ENCODE assay signal across 14 cellular contexts in the genomic region with DNA sequence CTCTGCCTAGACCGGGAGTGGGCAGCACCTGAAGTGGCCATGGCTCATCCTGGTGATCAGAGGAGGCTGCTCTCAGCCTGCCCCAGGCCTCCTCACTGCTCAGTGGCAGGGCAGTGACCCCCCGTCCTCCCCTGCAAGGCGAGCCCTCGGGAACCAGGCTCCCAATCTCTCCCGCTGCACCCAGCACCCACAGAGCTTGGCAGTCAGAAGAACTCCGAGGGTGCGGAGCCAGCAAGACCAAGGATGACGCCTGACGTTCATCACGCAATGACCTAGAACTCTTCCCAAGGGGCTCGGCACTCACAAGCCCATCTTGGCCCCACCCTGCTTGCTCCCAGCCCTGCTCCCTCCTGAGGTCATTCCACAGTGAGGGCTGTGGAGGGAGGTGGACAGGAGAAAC.
DNase-seq lines count a peak whose midpoint lies in the region; ATAC-seq and TF ChIP-seq lines count a peak whose summit lies in the region.
"Had no signal": no experiment of that assay in that cellular context is flagged by ENCODE, and none has a peak within 500 bp of the region (broad histone marks: within the 10 kb centered on the region; RNA-seq: fewer than 3 reads in every experiment).

No MANE protein-coding gene starts in this region.

- peaks cover 0 to 6% (median 0%) of the 10 kb centered on the region in 3 donors for H3K27me3 Mint-ChIP-seq in CD14-positive monocyte (ENCODE audit: low read depth in 3 of 3)

- peaks cover 0 to 3% (median 0%) of the 10 kb centered on the region in 7 donors for H3K9me3 Mint-ChIP-seq in CD14-positive monocyte
- H3K9me3 Mint-ChIP-seq: CD8-positive, alpha-beta T cell; H9 had no signal

- H3K4me1 ChIP-seq in upper lobe of right lung, result no peaks in the 10 kb centered on the region
- H3K4me1 ChIP-seq: BLaER1 had no signal

- ATAC-seq in upper lobe of right lung (no peak), HG02973 (IDR thresholded peaks at IDR 0.05; ENCODE audit: unreplicated experiment) (no peak), GM18870 (IDR thresholded peaks at IDR 0.05; ENCODE audit: unreplicated experiment) (no peak)
- ATAC-seq: CD8-positive, alpha-beta T cell had no signal

- no peaks in the 10 kb centered on the region for H3K36me3 Mint-ChIP-seq in CD14-positive monocyte
- H3K36me3 Mint-ChIP-seq: CD8-positive, alpha-beta T cell had no signal

- peak; percentile 27 for DNase-seq in CD14-positive monocyte (ENCODE audit: low spot score)
- DNase-seq in coronary artery (ENCODE audit: low spot score), result no peak
- DNase-seq in posterior vena cava (ENCODE audit: low spot score), result peak; percentile 58
- peak; percentile 43 for DNase-seq in upper lobe of right lung
- DNase-seq in epidermal melanocyte (ENCODE audit: insufficient read length, low spot score), result no peak
- DNase-seq: 8988T; Calu3; CD8-positive, alpha-beta T cell; DMS79 treated with DMSO at 0.1 percent for 48 hours; GF-D8; H9 had no signal

- H3K27ac ChIP-seq in coronary artery, result no peak overlapping the region
- H3K27ac ChIP-seq in upper lobe of right lung, result no peak overlapping the region
- H3K27ac ChIP-seq: BLaER1 had no signal

- H3K4me3 ChIP-seq in coronary artery (peak overlapping the region; percentile 34), upper lobe of right lung (no peak overlapping the region)
- H3K4me3 ChIP-seq: BLaER1 had no signal

- H3K27me3 ChIP-seq in upper lobe of right lung, result peaks cover 9% of the 10 kb centered on the region
- H3K27me3 ChIP-seq: BLaER1 had no signal

- TF ChIP-seq CTCF in CD14-positive monocyte (IDR thresholded peaks at IDR 0.05), result no peak
- TF ChIP-seq CTCF in coronary artery (IDR thresholded peaks at IDR 0.05), result no peak
- no peak for TF ChIP-seq CTCF in upper lobe of right lung (IDR thresholded peaks at IDR 0.05)

- H3K9me3 ChIP-seq in upper lobe of right lung, result no peaks in the 10 kb centered on the region
- H3K9me3 ChIP-seq: BLaER1 had no signal

- no peaks in the 10 kb centered on the region for H3K36me3 ChIP-seq in upper lobe of right lung
- H3K36me3 ChIP-seq: BLaER1 had no signal

- no peak overlapping the region for H3K27ac Mint-ChIP-seq in CD14-positive monocyte
- H3K27ac Mint-ChIP-seq: CD8-positive, alpha-beta T cell; H9 had no signal

- no peaks in the 10 kb centered on the region for H3K4me1 Mint-ChIP-seq in CD14-positive monocyte

- no peak overlapping the region for H3K4me3 Mint-ChIP-seq in CD14-positive monocyte
- H3K4me3 Mint-ChIP-seq: CD8-positive, alpha-beta T cell; H9 had no signal

- intact Hi-C loops in CD14-positive monocyte (cut with micrococcal nuclease) (no loop called here), posterior vena cava (cut with DNase I) (no loop called here), upper lobe of right lung (cut with DNase I) (no loop called here)

Comparison
In these comparisons a context has a peak if more than half of its experiments do, and no peak if none do; other contexts are left out.
1. DNase-seq: peak in CD14-positive monocyte (single experiment), posterior vena cava (single experiment) and upper lobe of right lung (single experiment); none in coronary artery (single experiment) and epidermal melanocyte (single experiment).